Comparison of ENCODE assay signal across 14 cellular contexts in genomic region chr14:103656031-103656757, GRCh38. TPM values are rescaled to one million over a fixed set of nuclear protein-coding genes. Genes with fewer than 3 reads are reported as not detected.
A peak's percentile ranks its signal among the peaks of the same experiment; 100 is the strongest.
DNase-seq lines count a peak whose midpoint lies in the region; ATAC-seq, FAIRE-seq and TF ChIP-seq lines count a peak whose summit lies in the region.
"Had no signal": no experiment of that assay in that cellular context is flagged by ENCODE, and none has a peak within 500 bp of the region (broad histone marks: within the 10 kb centered on the region; RNA-seq: fewer than 3 reads in every experiment).

No MANE protein-coding gene starts in this region.

- intact Hi-C loops in right lobe of liver (cut with DNase I), result no loop called here
- intact Hi-C loops in HepG2 (cut with micrococcal nuclease; ENCODE audit: unreplicated experiment), result no loop called here
- intact Hi-C loops in left lung (cut with DNase I), result no loop called here

- no TSS peak for BruUV-seq in HepG2 (replicated peaks; lab: Mats Ljungman, UMichigan)

- no peak overlapping the region for H3K4me3 Mint-ChIP-seq in activated T-helper 17 cell treated with anti-CD3 and anti-CD28 coated beads, Interleukin-2, amount 50 U/mL, for 72 hours
- H3K4me3 Mint-ChIP-seq: stimulated activated naive CD8-positive, alpha-beta T cell treated with anti-CD3 and anti-CD28 coated beads, Interleukin-15, Interleukin-2, amounts not matched to agents 100 ng/mL and 50 ng/mL, for 24 hours had no signal

- no peak overlapping the region for H2AFZ ChIP-seq in HepG2 (ENCODE audit: low read length)

- WGBS in right lobe of liver (ENCODE audit: insufficient coverage, low coverage, low lambda C conversion rate, missing lambda C conversion rate), result 48% methylated on average over 4 of the region's 4 CpGs
- WGBS in HepG2 (ENCODE audit: low lambda C conversion rate), result 98% methylated on average over 4 of the region's 4 CpGs

- TF ChIP-seq EP300 in HepG2 (IDR thresholded peaks at IDR 0.05; ENCODE audit: low read depth in 2 of 2, low read length in 2 of 2) (no peak), HepG2 (CRISPR knock-in tag; IDR thresholded peaks at IDR 0.05; ENCODE audit: borderline replicate concordance) (no peak)

- no peak for FAIRE-seq in HepG2 (lab: Jason Lieb, UNC)
- FAIRE-seq: colon, D721Med had no signal

- TF ChIP-seq CTCF in right lobe of liver (IDR thresholded peaks at IDR 0.05) (no peak), HepG2 (CRISPR knock-in tag; IDR thresholded peaks at IDR 0.05) (no peak), left lung (IDR thresholded peaks at IDR 0.05) (no peak)

- POLR2A ChIA-PET in HepG2 (lab: Yijun Ruan, JAX), result no interaction called here

- H3K27ac Mint-ChIP-seq in activated T-helper 17 cell treated with anti-CD3 and anti-CD28 coated beads, Interleukin-2, amount 50 U/mL, for 72 hours, result peak overlapping the region; percentile 74
- H3K27ac Mint-ChIP-seq: stimulated activated naive CD8-positive, alpha-beta T cell treated with anti-CD3 and anti-CD28 coated beads, Interleukin-15, Interleukin-2, amounts not matched to agents 100 ng/mL and 50 ng/mL, for 24 hours had no signal

- no peak overlapping the region for H3K9ac ChIP-seq in HepG2 (ENCODE audit: insufficient read depth, low read depth, low read length)

- TF ChIP-seq POLR2A in right lobe of liver (IDR thresholded peaks at IDR 0.05), result no peak
- TF ChIP-seq POLR2A in HepG2 (IDR thresholded peaks at IDR 0.05; ENCODE audit: insufficient read depth in 1 of 2, low read depth in 2 of 2, low read length in 2 of 2), result no peak

- H3K4me3 ChIP-seq in right lobe of liver (no peak overlapping the region), HepG2 (replicated peaks in 1 of 3; ENCODE audit: insufficient read depth in 1 of 3, low read depth in 2 of 3, low read length in 3 of 3) (no peak overlapping the region), left lung (no peak overlapping the region)

- no peak overlapping the region for H3K4me2 ChIP-seq in HepG2 (ENCODE audit: low read depth, low read length)

- DNase-seq in right lobe of liver (no peak), HepG2 (ENCODE audit: low spot score) (no peak), left lung (no peak), H4 (ENCODE audit: low spot score) (no peak), NCI-H187 treated with DMSO at 0.1 percent for 48 hours (lab: John Stamatoyannopoulos, UW) (no peak)
- DNase-seq: activated CD8-positive, alpha-beta memory T cell treated with anti-CD3 and anti-CD28 coated beads, Interleukin-2, amount 50 U/mL, for 4 hours; amniotic stem cell; NCI-H1105 had no signal

- CTCF ChIA-PET in HepG2 (lab: Yijun Ruan, JAX; ENCODE audit: low intra/inter-chr PET ratio, low total read pairs), result no interaction called here

- H3K27me3 Mint-ChIP-seq in activated T-helper 17 cell treated with anti-CD3 and anti-CD28 coated beads, Interleukin-2, amount 50 U/mL, for 72 hours, result no peaks in the 10 kb centered on the region
- H3K27me3 Mint-ChIP-seq: stimulated activated naive CD8-positive, alpha-beta T cell treated with anti-CD3 and anti-CD28 coated beads, Interleukin-15, Interleukin-2, amounts not matched to agents 100 ng/mL and 50 ng/mL, for 24 hours had no signal

- H3K4me1 Mint-ChIP-seq in activated T-helper 17 cell treated with anti-CD3 and anti-CD28 coated beads, Interleukin-2, amount 50 U/mL, for 72 hours, result no peaks in the 10 kb centered on the region

- H3K36me3 ChIP-seq in right lobe of liver (peaks cover 0 to 69% (median 30%) of the 10 kb centered on the region in 4 donors), HepG2 (replicated peaks in 1 of 2; ENCODE audit: control insufficient read depth in 1 of 2, insufficient read depth in 2 of 2, low read length in 2 of 2) (peaks cover 31 to 49% of the 10 kb centered on the region in 2 experiments), left lung (peaks cover 3 to 71% of the 10 kb centered on the region in 2 donors)

- peaks cover 0 to 8% (median 0%) of the 10 kb centered on the region in 4 donors for H3K4me1 ChIP-seq in right lobe of liver
- H3K4me1 ChIP-seq in HepG2 (ENCODE audit: insufficient read depth, low read length), result no peaks in the 10 kb centered on the region
- H3K4me1 ChIP-seq in left lung, result peaks cover 14 to 64% of the 10 kb centered on the region in 2 donors

- TF ChIP-seq RAD21 in HepG2 (CRISPR knock-in tag; IDR thresholded peaks at IDR 0.05), result no peak

- no peaks in the 10 kb centered on the region for H3K9me3 Mint-ChIP-seq in activated T-helper 17 cell treated with anti-CD3 and anti-CD28 coated beads, Interleukin-2, amount 50 U/mL, for 72 hours
- H3K9me3 Mint-ChIP-seq: stimulated activated naive CD8-positive, alpha-beta T cell treated with anti-CD3 and anti-CD28 coated beads, Interleukin-15, Interleukin-2, amounts not matched to agents 100 ng/mL and 50 ng/mL, for 24 hours had no signal

- H3K9me3 ChIP-seq in right lobe of liver (no peaks in the 10 kb centered on the region), HepG2 (ENCODE audit: low read length) (no peaks in the 10 kb centered on the region), left lung (no peaks in the 10 kb centered on the region)

- H3K27ac ChIP-seq in right lobe of liver, result no peak overlapping the region
- H3K27ac ChIP-seq in HepG2 (ENCODE audit: extremely low read length, insufficient read depth, low read length), result no peak overlapping the region
- peak overlapping the region in 1 of 2 donors; percentile 47 for H3K27ac ChIP-seq in left lung

- peaks cover 10% of the 10 kb centered on the region for H3K79me2 ChIP-seq in HepG2 (ENCODE audit: insufficient read depth, low read length)

- peaks cover 84% of the 10 kb centered on the region for H3K36me3 Mint-ChIP-seq in activated T-helper 17 cell treated with anti-CD3 and anti-CD28 coated beads, Interleukin-2, amount 50 U/mL, for 72 hours (ENCODE audit: low read depth)

- ATAC-seq in right lobe of liver (peak; percentile 43 to 55 (median 54)), HepG2 (no peak), left lung (peak; percentile 46), HG03135 (IDR thresholded peaks at IDR 0.05; ENCODE audit: unreplicated experiment) (no peak), GM18868 (IDR thresholded peaks at IDR 0.05; ENCODE audit: unreplicated experiment) (no peak)
- ATAC-seq in activated T-helper 17 cell treated with anti-CD3 and anti-CD28 coated beads, Interleukin-2, amount 50 U/mL, for 72 hours (replicated peaks), result no peak

- H3K27me3 ChIP-seq in right lobe of liver, result no peaks in the 10 kb centered on the region
- no peaks in the 10 kb centered on the region for H3K27me3 ChIP-seq in HepG2 (ENCODE audit: control insufficient read depth in 1 of 2, insufficient read depth in 2 of 2, low read length in 2 of 2)
- H3K27me3 ChIP-seq in left lung, result no peaks in the 10 kb centered on the region

- in situ Hi-C loops in HepG2 (cut with HindIII; ENCODE audit: extremely low pct_ligation_motif_present, low pct_unique_long_range_greater_than_20kb), result no loop called here

- H4K20me1 ChIP-seq in HepG2 (ENCODE audit: insufficient read depth, low read length), result peaks cover 5% of the 10 kb centered on the region; the same call in 1 of the 2 replicates

RNA-seq across cellular contexts. Expression of gene KLC1, which starts 27.2 kb away (rescaled TPM):
- 10 to 100 TPM; 45.8 to 78.9 (median 58.0) TPM for total RNA-seq in right lobe of liver
- total RNA-seq in HepG2 (2016; rRNA removed; fragmentation: Illumina TruSeq; extraction: Trizol), result 57.8 and 63.5 TPM in 2 replicates
- 7.9 TPM in 2 replicates for total RNA-seq in HepG2 (2016; cell fraction: cytosol; rRNA removed; fragmentation: Illumina TruSeq; extraction: Trizol; ENCODE audit: low read depth)
- 54.6 and 66.2 TPM in 2 replicates for total RNA-seq in HepG2 (2016; cell fraction: insoluble cytoplasmic fraction; rRNA removed; fragmentation: Illumina TruSeq; extraction: Trizol)
- total RNA-seq in HepG2 (2016; cell fraction: membrane; rRNA removed; fragmentation: Illumina TruSeq; extraction: Trizol), result 16.0 and 16.3 TPM in 2 replicates
- 62.3 and 79.9 TPM in 2 replicates for total RNA-seq in HepG2 (2016; cell fraction: nucleus; rRNA removed; fragmentation: Illumina TruSeq; extraction: Trizol)
- 53.2 and 61.0 TPM in 2 replicates for polyA plus RNA-seq in HepG2 (2011; rRNA removed)
- 58.4 and 64.7 TPM in 2 replicates for polyA plus RNA-seq in HepG2 (2011; cell fraction: cytosol; rRNA removed)
- polyA plus RNA-seq in HepG2 (2011; cell fraction: nucleus; rRNA removed), result 171 and 186 TPM in 2 replicates
- 40.1 and 53.2 TPM in 2 replicates for polyA plus RNA-seq in HepG2 (2012)
- 3.0 and 3.1 TPM in 2 replicates for polyA plus RNA-seq in HepG2 (2016; cell fraction: cytosol; fragmentation: Illumina TruSeq; extraction: Trizol; ENCODE audit: low read depth)
- 50.1 and 51.1 TPM in 2 replicates for polyA plus RNA-seq in HepG2 (2016; cell fraction: insoluble cytoplasmic fraction; fragmentation: Illumina TruSeq; extraction: Trizol; ENCODE audit: low read depth)
- 7.4 and 9.4 TPM in 2 replicates for polyA plus RNA-seq in HepG2 (2016; cell fraction: membrane; fragmentation: Illumina TruSeq; extraction: Trizol; ENCODE audit: low read depth)
- 92.4 and 93.3 TPM in 2 replicates for polyA plus RNA-seq in HepG2 (2016; cell fraction: nucleus; fragmentation: Illumina TruSeq; extraction: Trizol; ENCODE audit: insufficient read depth, low read depth)
- 45.0 and 49.1 TPM in 2 replicates for polyA minus RNA-seq in HepG2 (2011; rRNA and poly(A)+ RNA removed; ENCODE audit: low replicate concordance)
- 30.6 and 37.7 TPM in 2 replicates for polyA minus RNA-seq in HepG2 (2011; cell fraction: cytosol; rRNA and poly(A)+ RNA removed)
- 152 and 165 TPM in 2 replicates for polyA minus RNA-seq in HepG2 (2011; cell fraction: nucleus; rRNA and poly(A)+ RNA removed)
- 100 to 1,000 TPM; 135 to 137 TPM for total RNA-seq in activated T-helper 17 cell treated with anti-CD3 and anti-CD28 coated beads, Interleukin-2, amount 50 U/mL, for 72 hours
- 100 to 1,000 TPM; 152 to 167 TPM for total RNA-seq in left lung
- 75.5 and 83.8 TPM in 2 replicates for total RNA-seq in H4 (2014; rRNA removed; shearing (Covaris generic))

RNA-seq across cellular contexts. Expression of gene XRCC3, which starts 59.1 kb away (rescaled TPM):
- 1 to 10 TPM in 5 of 6 experiments, under 1 TPM in 1; 0.88 to 6.3 (median 1.8) TPM for total RNA-seq in right lobe of liver
- total RNA-seq in HepG2 (2016; rRNA removed; fragmentation: Illumina TruSeq; extraction: Trizol), result 22.7 and 25.8 TPM in 2 replicates
- 7.5 and 8.6 TPM in 2 replicates for total RNA-seq in HepG2 (2016; cell fraction: cytosol; rRNA removed; fragmentation: Illumina TruSeq; extraction: Trizol; ENCODE audit: low read depth)
- 22.7 and 28.8 TPM in 2 replicates for total RNA-seq in HepG2 (2016; cell fraction: insoluble cytoplasmic fraction; rRNA removed; fragmentation: Illumina TruSeq; extraction: Trizol)
- 19.2 and 25.6 TPM in 2 replicates for total RNA-seq in HepG2 (2016; cell fraction: membrane; rRNA removed; fragmentation: Illumina TruSeq; extraction: Trizol)
- 16.7 and 17.3 TPM in 2 replicates for total RNA-seq in HepG2 (2016; cell fraction: nucleus; rRNA removed; fragmentation: Illumina TruSeq; extraction: Trizol)
- 5.4 and 5.8 TPM in 2 replicates for polyA plus RNA-seq in HepG2 (2011; rRNA removed)
- polyA plus RNA-seq in HepG2 (2011; cell fraction: cytosol; rRNA removed), result 4.3 and 7.4 TPM in 2 replicates
- polyA plus RNA-seq in HepG2 (2011; cell fraction: nucleus; rRNA removed), result 12.7 and 15.0 TPM in 2 replicates
- 6.2 and 8.5 TPM in 2 replicates for polyA plus RNA-seq in HepG2 (2012)
- 5.5 and 6.6 TPM in 2 replicates for polyA plus RNA-seq in HepG2 (2016; cell fraction: cytosol; fragmentation: Illumina TruSeq; extraction: Trizol; ENCODE audit: low read depth)
- polyA plus RNA-seq in HepG2 (2016; cell fraction: insoluble cytoplasmic fraction; fragmentation: Illumina TruSeq; extraction: Trizol; ENCODE audit: low read depth), result 14.6 and 16.7 TPM in 2 replicates
- polyA plus RNA-seq in HepG2 (2016; cell fraction: membrane; fragmentation: Illumina TruSeq; extraction: Trizol; ENCODE audit: low read depth), result 13.9 and 14.8 TPM in 2 replicates
- 39.8 and 43.1 TPM in 2 replicates for polyA plus RNA-seq in HepG2 (2016; cell fraction: nucleus; fragmentation: Illumina TruSeq; extraction: Trizol; ENCODE audit: insufficient read depth, low read depth)
- polyA minus RNA-seq in HepG2 (2011; rRNA and poly(A)+ RNA removed; ENCODE audit: low replicate concordance), result 11.1 and 22.9 TPM in 2 replicates
- polyA minus RNA-seq in HepG2 (2011; cell fraction: cytosol; rRNA and poly(A)+ RNA removed), result 4.7 and 5.6 TPM in 2 replicates
- polyA minus RNA-seq in HepG2 (2011; cell fraction: nucleus; rRNA and poly(A)+ RNA removed), result 5.5 and 7.3 TPM in 2 replicates
- 10 to 100 TPM; 36.4 to 62.4 TPM for total RNA-seq in activated T-helper 17 cell treated with anti-CD3 and anti-CD28 coated beads, Interleukin-2, amount 50 U/mL, for 72 hours
- 10 to 100 TPM in 1 of 2 donors, 1 to 10 TPM in 1; 9.2 to 10.7 TPM for total RNA-seq in left lung
- 20.3 and 39.9 TPM in 2 replicates for total RNA-seq in H4 (2014; rRNA removed; shearing (Covaris generic))

RNA-seq across cellular contexts. Expression of gene ZFYVE21, which starts 59.4 kb away (rescaled TPM):
- total RNA-seq in right lobe of liver (10 to 100 TPM; 20.9 to 35.2 (median 27.6) TPM), HepG2 (2016; rRNA removed; fragmentation: Illumina TruSeq; extraction: Trizol) (34.3 and 35.1 TPM in 2 replicates), left lung (10 to 100 TPM; 42.8 to 57.4 TPM)
- 12.0 and 12.6 TPM in 2 replicates for total RNA-seq in HepG2 (2016; cell fraction: cytosol; rRNA removed; fragmentation: Illumina TruSeq; extraction: Trizol; ENCODE audit: low read depth)
- total RNA-seq in HepG2 (2016; cell fraction: insoluble cytoplasmic fraction; rRNA removed; fragmentation: Illumina TruSeq; extraction: Trizol), result 36.2 and 37.2 TPM in 2 replicates
- total RNA-seq in HepG2 (2016; cell fraction: membrane; rRNA removed; fragmentation: Illumina TruSeq; extraction: Trizol), result 23.9 and 24.1 TPM in 2 replicates
- total RNA-seq in HepG2 (2016; cell fraction: nucleus; rRNA removed; fragmentation: Illumina TruSeq; extraction: Trizol), result 25.9 TPM in 2 replicates
- polyA plus RNA-seq in HepG2 (2011; rRNA removed), result 34.4 and 36.2 TPM in 2 replicates
- polyA plus RNA-seq in HepG2 (2011; cell fraction: cytosol; rRNA removed), result 33.8 and 35.9 TPM in 2 replicates
- polyA plus RNA-seq in HepG2 (2011; cell fraction: nucleus; rRNA removed), result 57.7 and 67.1 TPM in 2 replicates
- 18.5 and 20.2 TPM in 2 replicates for polyA plus RNA-seq in HepG2 (2012)
- polyA plus RNA-seq in HepG2 (2016; cell fraction: cytosol; fragmentation: Illumina TruSeq; extraction: Trizol; ENCODE audit: low read depth), result 9.6 and 11.9 TPM in 2 replicates
- polyA plus RNA-seq in HepG2 (2016; cell fraction: insoluble cytoplasmic fraction; fragmentation: Illumina TruSeq; extraction: Trizol; ENCODE audit: low read depth), result 38.6 and 42.4 TPM in 2 replicates
- polyA plus RNA-seq in HepG2 (2016; cell fraction: membrane; fragmentation: Illumina TruSeq; extraction: Trizol; ENCODE audit: low read depth), result 20.7 and 23.8 TPM in 2 replicates
- polyA plus RNA-seq in HepG2 (2016; cell fraction: nucleus; fragmentation: Illumina TruSeq; extraction: Trizol; ENCODE audit: insufficient read depth, low read depth), result 55.9 and 58.6 TPM in 2 replicates
- 32.6 and 37.6 TPM in 2 replicates for polyA minus RNA-seq in HepG2 (2011; rRNA and poly(A)+ RNA removed; ENCODE audit: low replicate concordance)
- 12.3 and 14.1 TPM in 2 replicates for polyA minus RNA-seq in HepG2 (2011; cell fraction: cytosol; rRNA and poly(A)+ RNA removed)
- 23.7 and 24.3 TPM in 2 replicates for polyA minus RNA-seq in HepG2 (2011; cell fraction: nucleus; rRNA and poly(A)+ RNA removed)
- 10 to 100 TPM; 18.2 to 20.6 TPM for total RNA-seq in activated T-helper 17 cell treated with anti-CD3 and anti-CD28 coated beads, Interleukin-2, amount 50 U/mL, for 72 hours
- 17.2 and 31.6 TPM in 2 replicates for total RNA-seq in H4 (2014; rRNA removed; shearing (Covaris generic))

Comparison
In these comparisons a context has a peak if more than half of its experiments do, and no peak if none do; other contexts are left out.
1. ATAC-seq: peak in right lobe of liver (4 of 4) and left lung (single experiment); none in HepG2 (single experiment), activated T-helper 17 cell treated with anti-CD3 and anti-CD28 coated beads, Interleukin-2, amount 50 U/mL, for 72 hours (single experiment), HG03135 (single experiment) and GM18868 (single experiment).